In the genomic region with DNA sequence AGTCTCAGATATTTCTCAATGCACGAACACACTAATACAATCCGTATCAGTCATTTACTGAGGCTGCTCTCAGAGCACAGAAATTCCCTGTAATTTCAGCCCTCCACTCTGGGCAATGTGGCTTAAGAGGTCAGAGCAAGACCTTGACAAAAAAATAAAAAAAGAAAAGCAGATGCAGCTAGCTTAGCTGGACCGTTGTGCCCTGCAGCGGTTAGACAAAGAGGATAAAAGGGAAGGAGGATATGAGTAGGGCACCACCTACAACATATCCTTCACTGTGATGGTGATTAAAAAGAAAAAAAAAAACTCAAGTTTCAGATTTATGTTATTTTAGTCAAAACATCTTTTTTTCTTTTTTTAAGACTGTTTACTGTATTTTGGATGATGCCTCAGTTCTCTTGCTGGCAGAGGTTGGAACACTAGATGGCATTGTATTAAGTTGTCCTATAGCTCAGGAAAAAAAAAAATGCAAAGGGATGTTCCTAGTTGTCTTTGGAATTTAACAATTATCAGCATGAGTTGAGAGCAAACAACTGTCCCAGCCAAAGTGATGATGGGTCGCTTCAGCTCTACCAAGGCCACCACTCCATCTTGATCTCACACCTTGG, we compare ENCODE assay signal across 1 cellular context.
TF ChIP-seq lines count a peak whose summit lies in the region.

No MANE protein-coding gene starts in this region.

TF ChIP-seq in SK-N-SH treated with all-trans-retinoic acid at 6 μM for 48 hours, 23 proteins besides CTCF, POLR2A, EP300 and RAD21 (continued from another document):
- TF ChIP-seq, protein P1, sequence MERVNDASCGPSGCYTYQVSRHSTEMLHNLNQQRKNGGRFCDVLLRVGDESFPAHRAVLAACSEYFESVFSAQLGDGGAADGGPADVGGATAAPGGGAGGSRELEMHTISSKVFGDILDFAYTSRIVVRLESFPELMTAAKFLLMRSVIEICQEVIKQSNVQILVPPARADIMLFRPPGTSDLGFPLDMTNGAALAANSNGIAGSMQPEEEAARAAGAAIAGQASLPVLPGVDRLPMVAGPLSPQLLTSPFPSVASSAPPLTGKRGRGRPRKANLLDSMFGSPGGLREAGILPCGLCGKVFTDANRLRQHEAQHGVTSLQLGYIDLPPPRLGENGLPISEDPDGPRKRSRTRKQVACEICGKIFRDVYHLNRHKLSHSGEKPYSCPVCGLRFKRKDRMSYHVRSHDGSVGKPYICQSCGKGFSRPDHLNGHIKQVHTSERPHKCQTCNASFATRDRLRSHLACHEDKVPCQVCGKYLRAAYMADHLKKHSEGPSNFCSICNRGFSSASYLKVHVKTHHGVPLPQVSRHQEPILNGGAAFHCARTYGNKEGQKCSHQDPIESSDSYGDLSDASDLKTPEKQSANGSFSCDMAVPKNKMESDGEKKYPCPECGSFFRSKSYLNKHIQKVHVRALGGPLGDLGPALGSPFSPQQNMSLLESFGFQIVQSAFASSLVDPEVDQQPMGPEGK (CRISPR knock-in tag; IDR thresholded peaks at IDR 0.05; ENCODE audit: borderline replicate concordance): no peak
